In the genomic region with DNA sequence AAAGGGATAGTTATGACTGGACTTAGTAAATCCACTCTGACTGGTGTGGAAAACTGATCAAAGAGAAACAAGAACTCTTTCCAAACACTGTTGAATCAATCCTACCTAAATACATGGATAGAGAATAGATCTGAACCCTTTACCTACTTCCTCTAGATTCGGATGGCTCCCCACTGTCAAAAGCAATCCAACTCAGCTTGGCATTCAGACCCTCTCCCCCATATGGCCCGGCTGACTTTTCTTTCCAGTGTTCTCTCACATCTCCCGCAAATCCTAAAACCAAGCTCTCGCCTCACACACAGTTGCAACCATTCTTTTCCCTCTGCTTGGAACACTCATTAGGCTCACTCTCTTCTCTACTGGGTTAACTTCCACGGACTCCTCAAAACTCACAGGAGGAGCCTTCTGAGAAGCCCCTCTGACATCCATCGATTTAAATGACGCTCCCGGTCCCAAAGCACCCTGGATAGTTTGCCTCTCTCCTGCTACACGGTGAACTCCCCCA, we compare ENCODE assay signal across 8 cellular contexts. TPM values are rescaled to one million over a fixed set of nuclear protein-coding genes. Genes with fewer than 3 reads are reported as not detected.
DNase-seq lines count a peak whose midpoint lies in the region; ATAC-seq and TF ChIP-seq lines count a peak whose summit lies in the region.

No MANE protein-coding gene starts in this region.

- no peak overlapping the region for H3K4me3 Mint-ChIP-seq in CD8-positive, alpha-beta T cell
- H3K4me3 Mint-ChIP-seq in glutamatergic neuron (ENCODE audit: unreplicated experiment) (no peak overlapping the region), osteocyte (ENCODE audit: unreplicated experiment) (no peak overlapping the region)

- DNase-seq in CD8-positive, alpha-beta T cell, result no peak
- no peak for DNase-seq in brain microvascular endothelial cell
- no peak for DNase-seq in mesenchymal stem cell
- DNase-seq in glutamatergic neuron, result no peak
- DNase-seq in T-helper 1 cell, result no peak
- no peak for DNase-seq in osteocyte (ENCODE audit: extremely low spot score, unreplicated experiment)

- no peak for TF ChIP-seq CTCF in CD8-positive, alpha-beta T cell (IDR thresholded peaks at IDR 0.05)
- TF ChIP-seq CTCF in brain microvascular endothelial cell (IDR thresholded peaks at IDR 0.05; ENCODE audit: low read depth, low read length, missing control alignments) (no peak), glutamatergic neuron (IDR thresholded peaks at IDR 0.05; ENCODE audit: partially characterized antibody, unreplicated experiment) (no peak), osteocyte (IDR thresholded peaks at IDR 0.05) (no peak)

- WGBS in mesenchymal stem cell, result under 1% methylated on average over 9 of the region's 9 CpGs

- peak overlapping the region; percentile 91 for H3K9ac ChIP-seq in mesenchymal stem cell (ENCODE audit: low read length)

- H2AFZ ChIP-seq in mesenchymal stem cell (ENCODE audit: low read depth, low read length), result peak overlapping the region; percentile 72

- peak overlapping the region; percentile 91 for H3K27ac ChIP-seq in CD8-positive, alpha-beta T cell (ENCODE audit: low read depth, low read length)
- H3K27ac ChIP-seq in brain microvascular endothelial cell (peak overlapping the region; percentile 82), mesenchymal stem cell (ENCODE audit: low read length, poor library complexity, severe bottlenecking) (peak overlapping the region; percentile 87)

- H3K9me3 ChIP-seq in CD8-positive, alpha-beta T cell (ENCODE audit: low read length), result no peaks in the 10 kb centered on the region
- H3K9me3 ChIP-seq in mesenchymal stem cell (ENCODE audit: control insufficient read depth, low read length), result no peaks in the 10 kb centered on the region

- H3K4ac ChIP-seq in mesenchymal stem cell (ENCODE audit: low read depth in 1 of 2, low read length in 2 of 2), result no peak overlapping the region

- no peaks in the 10 kb centered on the region for H3K27me3 ChIP-seq in CD8-positive, alpha-beta T cell (ENCODE audit: insufficient read depth, low read length)
- H3K27me3 ChIP-seq in brain microvascular endothelial cell (replicated peaks), result no peaks in the 10 kb centered on the region
- peaks cover 5 to 12% of the 10 kb centered on the region in 2 experiments for H3K27me3 ChIP-seq in mesenchymal stem cell (ENCODE audit: control insufficient read depth in 1 of 2, insufficient read depth in 1 of 2, low read length in 2 of 2)

- H3K36me3 ChIP-seq in CD8-positive, alpha-beta T cell (ENCODE audit: insufficient read depth, low read length), result no peaks in the 10 kb centered on the region
- H3K36me3 ChIP-seq in brain microvascular endothelial cell (replicated peaks) (no peaks in the 10 kb centered on the region), mesenchymal stem cell (ENCODE audit: control insufficient read depth in 1 of 2, insufficient read depth in 2 of 2, low read depth in 1 of 2, low read length in 2 of 2) (no peaks in the 10 kb centered on the region)

- no peak overlapping the region for H2BK120ac ChIP-seq in mesenchymal stem cell (ENCODE audit: low read depth, low read length)

- peaks cover 10% of the 10 kb centered on the region for H3K79me1 ChIP-seq in mesenchymal stem cell (replicated peaks; ENCODE audit: low read length, poor library complexity, severe bottlenecking)

- peak overlapping the region; percentile 87 for H3K4me2 ChIP-seq in mesenchymal stem cell (ENCODE audit: low read length, poor library complexity, severe bottlenecking)

- H3K4me3 ChIP-seq in CD8-positive, alpha-beta T cell (ENCODE audit: low read depth, low read length), result peak overlapping the region; percentile 82
- H3K4me3 ChIP-seq in brain microvascular endothelial cell (ENCODE audit: low read depth, low read length) (peak overlapping the region; percentile 88), mesenchymal stem cell (ENCODE audit: insufficient read depth in 1 of 2, low read depth in 1 of 2, low read length in 2 of 2) (peak overlapping the region; percentile 70 to 98)

- H3K36me3 Mint-ChIP-seq in CD8-positive, alpha-beta T cell, result peaks cover 10% of the 10 kb centered on the region
- peaks cover 3% of the 10 kb centered on the region for H3K36me3 Mint-ChIP-seq in glutamatergic neuron (ENCODE audit: unreplicated experiment)
- peaks cover 3% of the 10 kb centered on the region for H3K36me3 Mint-ChIP-seq in osteocyte (ENCODE audit: unreplicated experiment)

- intact Hi-C loops in CD8-positive, alpha-beta T cell (cut with DNase I, micrococcal nuclease), result loop anchor here (1.0 to 5.0 kb wide), 4 partner anchors 19 to 954 kb away; a partner anchor contains a TSS

- in situ Hi-C loops in brain microvascular endothelial cell (cut with HindIII; ENCODE audit: low pct_ligation_motif_present, low sequenced_read_pairs), result no loop called here

- H3K27me3 Mint-ChIP-seq in CD8-positive, alpha-beta T cell (ENCODE audit: low read depth), result peaks cover 3% of the 10 kb centered on the region
- H3K27me3 Mint-ChIP-seq in glutamatergic neuron (ENCODE audit: unreplicated experiment) (peaks cover 6% of the 10 kb centered on the region), osteocyte (ENCODE audit: unreplicated experiment) (peaks cover 29% of the 10 kb centered on the region)

- H4K91ac ChIP-seq in mesenchymal stem cell (ENCODE audit: low read length), result no peak overlapping the region

- H3K18ac ChIP-seq in mesenchymal stem cell (ENCODE audit: low read depth in 1 of 2, low read length in 2 of 2), result peak overlapping the region; percentile 24 to 71

- H2BK5ac ChIP-seq in mesenchymal stem cell (ENCODE audit: low read depth, low read length, poor library complexity, severe bottlenecking), result no peak overlapping the region

- peak overlapping the region; percentile 54 for H2BK15ac ChIP-seq in mesenchymal stem cell (ENCODE audit: low read depth, poor library complexity, severe bottlenecking)

- no peak overlapping the region for H3K27ac Mint-ChIP-seq in CD8-positive, alpha-beta T cell
- H3K27ac Mint-ChIP-seq in glutamatergic neuron (ENCODE audit: unreplicated experiment), result no peak overlapping the region
- no peak overlapping the region for H3K27ac Mint-ChIP-seq in osteocyte (ENCODE audit: unreplicated experiment)

- no peak overlapping the region for H2AK5ac ChIP-seq in mesenchymal stem cell (ENCODE audit: low read length, severe bottlenecking)

- no peak overlapping the region for H2BK12ac ChIP-seq in mesenchymal stem cell (ENCODE audit: low read length in 2 of 2)

- POLR2A ChIA-PET in CD8-positive, alpha-beta T cell (lab: Charles Lee), result interaction anchor here (0.6 to 4.2 kb wide), 19 partner anchors 10 to 232 kb away, joined by 3 to 36 read pairs (median 3); a partner anchor contains a TSS

- CTCF ChIA-PET in CD8-positive, alpha-beta T cell (lab: Charles Lee), result interaction anchor here (0.6 to 5.5 kb wide), 7 partner anchors 17 to 231 kb away, joined by 3 to 40 read pairs (median 10); no protein-coding TSS in a partner anchor

- H3K9me3 Mint-ChIP-seq in CD8-positive, alpha-beta T cell, result no peaks in the 10 kb centered on the region
- H3K9me3 Mint-ChIP-seq in glutamatergic neuron (ENCODE audit: unreplicated experiment) (no peaks in the 10 kb centered on the region), osteocyte (ENCODE audit: unreplicated experiment) (peaks cover 13% of the 10 kb centered on the region)

- H3K14ac ChIP-seq in mesenchymal stem cell (ENCODE audit: low read length in 2 of 2), result no peak overlapping the region

- no peak overlapping the region for H3K23ac ChIP-seq in mesenchymal stem cell (ENCODE audit: low read length in 2 of 2)

- peak overlapping the region; percentile 47 for H4K8ac ChIP-seq in mesenchymal stem cell (ENCODE audit: low read length)

- H3K4me1 ChIP-seq in CD8-positive, alpha-beta T cell (ENCODE audit: insufficient read depth, low read length), result peaks cover 10% of the 10 kb centered on the region
- peaks cover 2% of the 10 kb centered on the region for H3K4me1 ChIP-seq in mesenchymal stem cell (ENCODE audit: control insufficient read depth, insufficient read depth, low read depth, low read length)

- no peak for ATAC-seq in CD8-positive, alpha-beta T cell
- peak; percentile 2 for ATAC-seq in HG03097 (IDR thresholded peaks at IDR 0.05; ENCODE audit: low FRiP score, unreplicated experiment)
- no peak for ATAC-seq in GM18861 (IDR thresholded peaks at IDR 0.05; ENCODE audit: unreplicated experiment)

- peaks cover 18% of the 10 kb centered on the region for H3K4me1 Mint-ChIP-seq in CD8-positive, alpha-beta T cell (ENCODE audit: low read depth)
- H3K4me1 Mint-ChIP-seq in glutamatergic neuron (ENCODE audit: low read depth, unreplicated experiment), result no peaks in the 10 kb centered on the region
- H3K4me1 Mint-ChIP-seq in osteocyte (ENCODE audit: unreplicated experiment), result no peaks in the 10 kb centered on the region

RNA-seq across cellular contexts. Expression of a gene that starts 0.6 kb away (rescaled TPM):
- 10 to 100 TPM; 10.6 to 11.6 TPM for total RNA-seq in CD8-positive, alpha-beta T cell
- 6.3 TPM for polyA plus RNA-seq in mesenchymal stem cell (2013, experiment 1 of 2)
- polyA plus RNA-seq in mesenchymal stem cell (2013, experiment 2 of 2), result 6.0 TPM
- total RNA-seq in glutamatergic neuron (ENCODE audit: unreplicated experiment) (7.0 TPM), osteocyte (10.4 and 16.4 TPM in 2 replicates)

RNA-seq across cellular contexts. Expression of a gene that starts 18.0 kb away (rescaled TPM):
- total RNA-seq in CD8-positive, alpha-beta T cell, result 10 to 100 TPM; 32.1 to 38.3 TPM
- not detected for polyA plus RNA-seq in mesenchymal stem cell (2013, experiment 1 of 2)
- polyA plus RNA-seq in mesenchymal stem cell (2013, experiment 2 of 2), result not detected
- total RNA-seq in glutamatergic neuron (ENCODE audit: unreplicated experiment), result not detected
- not detected in 2 replicates for total RNA-seq in osteocyte

Comparison
In these comparisons a context has a peak if more than half of its experiments do, and no peak if none do; other contexts are left out.
1. RNA of a gene that starts 18.0 kb away (total RNA-seq): 32.1 to 38.3 TPM in CD8-positive, alpha-beta T cell; not detected in glutamatergic neuron (single experiment) and not detected in osteocyte; every median in the first group is over 10 times any median in the second.
2. Peak in every context shown above with its lines, with median percentiles within 50 percentile points of each other: H3K27ac ChIP-seq and H3K4me3 ChIP-seq.